17 cellular contexts compared by ENCODE assay signal in the genomic region with DNA sequence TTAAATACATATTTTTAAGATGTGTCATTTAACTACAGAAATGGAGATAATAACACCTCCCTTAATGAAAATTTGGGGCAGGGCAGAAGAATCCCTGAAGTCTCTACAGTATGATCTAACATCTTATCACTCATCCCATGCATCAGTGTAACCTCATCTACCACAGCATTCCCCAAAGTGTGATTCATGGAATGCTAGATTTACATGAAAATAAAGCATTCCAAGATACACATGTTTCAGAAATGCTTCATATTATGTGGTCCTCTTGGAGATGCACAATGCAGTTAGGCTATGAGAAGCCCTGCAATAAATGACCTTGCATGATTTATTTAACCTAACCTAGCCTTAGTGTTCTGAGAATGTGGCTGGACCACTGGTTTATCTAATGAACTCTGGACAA.
DNase-seq lines count a peak whose midpoint lies in the region; ATAC-seq and TF ChIP-seq lines count a peak whose summit lies in the region.
"Had no signal": no experiment of that assay in that cellular context is flagged by ENCODE, and none has a peak within 500 bp of the region (broad histone marks: within the 10 kb centered on the region; RNA-seq: fewer than 3 reads in every experiment).

No MANE protein-coding gene starts in this region.

- peak overlapping the region; percentile 83; the same call in 1 of the 2 replicates for H3K14ac ChIP-seq in IMR-90 (replicated peaks; ENCODE audit: low read depth, low read length)

- TF ChIP-seq POLR2A in IMR-90 (IDR thresholded peaks at IDR 0.05; ENCODE audit: low read depth, low read length), result no peak

- H3K79me1 ChIP-seq in IMR-90 (ENCODE audit: low read depth in 1 of 2, low read length in 2 of 2), result no peaks in the 10 kb centered on the region

- no peak overlapping the region for H4K8ac ChIP-seq in IMR-90 (ENCODE audit: low read depth in 2 of 2, low read length in 2 of 2)

- H3K4me1 ChIP-seq in IMR-90 (ENCODE audit: control insufficient read depth, insufficient read depth, low read length), result peaks cover 5% of the 10 kb centered on the region
- H3K4me1 ChIP-seq: pancreas, testis had no signal

- H3K4ac ChIP-seq in IMR-90 (ENCODE audit: low read depth, low read length), result 0 out of 2 replicates have a peak overlapping the region, but pooled peaks have one; percentile 88

- in situ Hi-C loops in IMR-90 (cut with MboI; ENCODE audit: low sequenced_read_pairs) (no loop called here), astrocyte of the spinal cord (cut with HindIII; ENCODE audit: low sequenced_read_pairs) (no loop called here)

- H3K23ac ChIP-seq in IMR-90 (ENCODE audit: low read depth, low read length), result no peak overlapping the region

- H4K5ac ChIP-seq in IMR-90 (ENCODE audit: low read depth, low read length), result no peak overlapping the region

- no peak for TF ChIP-seq RAD21 in IMR-90 (IDR thresholded peaks at IDR 0.05; ENCODE audit: low read length)

- H2BK15ac ChIP-seq in IMR-90 (ENCODE audit: low read depth, low read length), result no peak overlapping the region

- no peaks in the 10 kb centered on the region for H3K36me3 ChIP-seq in IMR-90 (ENCODE audit: control insufficient read depth, insufficient read depth, low read length)
- H3K36me3 ChIP-seq: pancreas had no signal

- POLR2A ChIA-PET in IMR-90 (lab: Charles Lee; ENCODE audit: unreplicated experiment), result no interaction called here

- peak overlapping the region; percentile 58 for H2BK20ac ChIP-seq in IMR-90 (ENCODE audit: low read depth, low read length)

- intact Hi-C loops in IMR-90 (cut with micrococcal nuclease), result loop anchor here (1.0 kb wide), 1 partner anchor 341 kb away; a partner anchor contains a TSS
- intact Hi-C loops in dorsolateral prefrontal cortex (cut with DNase I), result no loop called here

- no peak overlapping the region; the same call in 1 of the 2 replicates for H3K18ac ChIP-seq in IMR-90 (ENCODE audit: low read depth, low read length)

- peak overlapping the region; percentile 66 for H2BK5ac ChIP-seq in IMR-90 (ENCODE audit: low read depth, low read length, poor library complexity, severe bottlenecking)

- H3K56ac ChIP-seq in IMR-90 (ENCODE audit: extremely low read depth, insufficient read depth, low read length), result no peak overlapping the region

- H3K9ac ChIP-seq in IMR-90 (ENCODE audit: low read depth, low read length), result no peak overlapping the region

- H3K4me3 ChIP-seq in IMR-90 (ENCODE audit: insufficient read depth, low read depth, low read length), result no peak overlapping the region
- no peak overlapping the region for H3K4me3 ChIP-seq in astrocyte of the spinal cord (ENCODE audit: low read depth, low read length)
- H3K4me3 ChIP-seq in dorsolateral prefrontal cortex, result no peak overlapping the region
- H3K4me3 ChIP-seq: GM12878, pancreas, testis had no signal

- no peak overlapping the region for H4K91ac ChIP-seq in IMR-90 (ENCODE audit: insufficient read depth, low read depth, low read length)

- dilution Hi-C loops in IMR-90 (cut with HindIII; ENCODE audit: low sequenced_read_pairs, unreplicated experiment), result no loop called here

- no peaks in the 10 kb centered on the region for H3K9me3 ChIP-seq in IMR-90 (ENCODE audit: control insufficient read depth, insufficient read depth, low read length)
- H3K9me3 ChIP-seq: pancreas, testis had no signal

- no TSS peak for BruUV-seq in IMR-90 (replicated peaks; lab: Mats Ljungman, UMichigan)

- peak overlapping the region; percentile 92; the same call in 1 of the 2 replicates for H2BK120ac ChIP-seq in IMR-90 (ENCODE audit: low read depth, low read length)

- ATAC-seq in IMR-90 (ENCODE audit: low read depth), result peak; percentile 91
- no peak for ATAC-seq in HG03354 (IDR thresholded peaks at IDR 0.05; ENCODE audit: poor library complexity, severe bottlenecking, unreplicated experiment)
- no peak for ATAC-seq in GM19351 (IDR thresholded peaks at IDR 0.05; ENCODE audit: unreplicated experiment)
- ATAC-seq: GM12878 had no signal

- DNase-seq in AG08396 (ENCODE audit: low spot score) (peak; percentile 74), IMR-90 (peak; percentile 95), astrocyte of the spinal cord (ENCODE audit: low read depth, low spot score) (peak; percentile 86), iris pigment epithelial cell (ENCODE audit: low read depth) (peak; percentile 74), NCI-H2107 (lab: John Stamatoyannopoulos, UW) (no peak), dorsolateral prefrontal cortex (no peak)
- DNase-seq: activated naive CD8-positive, alpha-beta T cell treated with anti-CD3 and anti-CD28 coated beads for 36 hours; dermis blood vessel endothelial cell; kidney; NCI-H1092; NCI-H345; pancreas; stimulated activated CD4-positive, alpha-beta T cell treated with anti-CD3 and anti-CD28 coated beads, Interleukin-12 subunit alpha, Interleukin-12 subunit beta, amount 100 ng/mL, for 4 hours; testis had no signal

- H2AFZ ChIP-seq in IMR-90 (replicated peaks; ENCODE audit: low read length, poor library complexity), result no peak overlapping the region

- H4K20me1 ChIP-seq in IMR-90 (ENCODE audit: insufficient read depth, low read length), result no peaks in the 10 kb centered on the region

- H2AK5ac ChIP-seq in IMR-90 (ENCODE audit: low read depth, low read length), result no peak overlapping the region

- H3K27ac ChIP-seq in IMR-90 (ENCODE audit: insufficient read depth, low read length) (no peak overlapping the region), dorsolateral prefrontal cortex (no peak overlapping the region)
- H3K27ac ChIP-seq: pancreas, testis had no signal

- H2AK9ac ChIP-seq in IMR-90 (replicated peaks; ENCODE audit: low read depth, low read length, poor library complexity), result no peak overlapping the region

- peaks cover 9% of the 10 kb centered on the region for H3K9me1 ChIP-seq in IMR-90 (ENCODE audit: insufficient read depth, low read length)

- H3K4me2 ChIP-seq in IMR-90 (ENCODE audit: low read depth, low read length), result peak overlapping the region; percentile 36; the same call in 1 of the 2 replicates

- no peak for TF ChIP-seq CTCF in IMR-90 (conservative IDR thresholded peaks at IDR 0.05; ENCODE audit: low read depth, low read length)
- TF ChIP-seq CTCF in astrocyte of the spinal cord (IDR thresholded peaks at IDR 0.05; ENCODE audit: low read depth, low read length), result no peak
- no peak for TF ChIP-seq CTCF in dorsolateral prefrontal cortex (IDR thresholded peaks at IDR 0.05 in 54 of 56, conservative IDR thresholded peaks at IDR 0.05 in 2 of 56; ENCODE audit: low read depth in 1 of 56, partially characterized antibody in 56 of 56)

- CTCF ChIA-PET in IMR-90 (lab: Yijun Ruan, JAX), result interaction anchor here (0.6 to 1.3 kb wide), 3 partner anchors 11 to 181 kb away, joined by 3 to 8 read pairs (median 3); no protein-coding TSS in a partner anchor

- H3K27me3 ChIP-seq in IMR-90 (ENCODE audit: control insufficient read depth, insufficient read depth, low read length) (no peaks in the 10 kb centered on the region), dorsolateral prefrontal cortex (no peaks in the 10 kb centered on the region)
- H3K27me3 ChIP-seq: pancreas, testis had no signal

TF ChIP-seq in IMR-90, 13 proteins besides CTCF, POLR2A, EP300 and RAD21:
- TF ChIP-seq MAZ (IDR thresholded peaks at IDR 0.05; ENCODE audit: borderline replicate concordance, low read depth, low read length) (no peak), RCOR1 (IDR thresholded peaks at IDR 0.05; ENCODE audit: insufficient replicate concordance, low read length) (peak; percentile 88), CEBPB (IDR thresholded peaks at IDR 0.05; ENCODE audit: low read depth, low read length) (peak; percentile 16; the same call in 1 of the 2 replicates), FOS (IDR thresholded peaks at IDR 0.05; ENCODE audit: low read depth, low read length) (peak; percentile 84), NFE2L2 (IDR thresholded peaks at IDR 0.05; ENCODE audit: low read depth, low read length) (no peak), RFX5 (IDR thresholded peaks at IDR 0.05; ENCODE audit: low read depth, low read length) (no peak), BHLHE40 (IDR thresholded peaks at IDR 0.05; ENCODE audit: low read depth, low read length) (peak; percentile 52; the same call in 1 of the 2 replicates)
- TF ChIP-seq, protein P1, sequence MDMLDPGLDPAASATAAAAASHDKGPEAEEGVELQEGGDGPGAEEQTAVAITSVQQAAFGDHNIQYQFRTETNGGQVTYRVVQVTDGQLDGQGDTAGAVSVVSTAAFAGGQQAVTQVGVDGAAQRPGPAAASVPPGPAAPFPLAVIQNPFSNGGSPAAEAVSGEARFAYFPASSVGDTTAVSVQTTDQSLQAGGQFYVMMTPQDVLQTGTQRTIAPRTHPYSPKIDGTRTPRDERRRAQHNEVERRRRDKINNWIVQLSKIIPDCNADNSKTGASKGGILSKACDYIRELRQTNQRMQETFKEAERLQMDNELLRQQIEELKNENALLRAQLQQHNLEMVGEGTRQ (IDR thresholded peaks at IDR 0.05; ENCODE audit: low read depth, low read length), result no peak

Comparison
In these comparisons a context has a peak if more than half of its experiments do, and no peak if none do; other contexts are left out.
1. DNase-seq: peak in AG08396 (single experiment), IMR-90 (single experiment), astrocyte of the spinal cord (single experiment) and iris pigment epithelial cell (single experiment); none in NCI-H2107 (single experiment) and dorsolateral prefrontal cortex (0 of 10).